ENCODE assay signal across 8 cellular contexts in genomic region chr12:76083761-76084276, GRCh38. TPM values are rescaled to one million over a fixed set of nuclear protein-coding genes. Genes with fewer than 3 reads are reported as not detected.
A peak's percentile ranks its signal among the peaks of the same experiment; 100 is the strongest.
DNase-seq lines count a peak whose midpoint lies in the region; ATAC-seq and TF ChIP-seq lines count a peak whose summit lies in the region.

No MANE protein-coding gene starts in this region.

- intact Hi-C loops in PC-9 (cut with micrococcal nuclease; ENCODE audit: unreplicated experiment), result loop anchor here (1.0 to 10.0 kb wide), 4 partner anchors 73 to 371 kb away; no protein-coding TSS in a partner anchor

- TF ChIP-seq CTCF in BJ (IDR thresholded peaks at IDR 0.05; ENCODE audit: insufficient read depth, low read depth, low read length) (no peak), PC-9 (conservative IDR thresholded peaks at IDR 0.05) (no peak), fibroblast of lung (conservative IDR thresholded peaks at IDR 0.05 in 1 of 2, IDR thresholded peaks at IDR 0.05 in 1 of 2; ENCODE audit: low read depth in 1 of 2, low read length in 2 of 2) (no peak)

- peaks cover 3 to 15% (median 10%) of the 10 kb centered on the region in 3 donors for H3K36me3 Mint-ChIP-seq in naive thymus-derived CD8-positive, alpha-beta T cell
- peaks cover 23 to 31% of the 10 kb centered on the region in 2 donors for H3K36me3 Mint-ChIP-seq in stimulated activated naive B cell treated with anti-CD40 and anti-IgM and Interleukin-4, amounts not matched to agents 10 μg/mL and 1 μg/mL and 100 μg/mL, for 72 hours

- DNase-seq in BJ (ENCODE audit: low read depth) (no peak), PC-9 (peak; percentile 50 to 60), fibroblast of lung (ENCODE audit: low read depth in 2 of 2) (peak; percentile 63 to 74)
- peak; percentile 42 to 72 for DNase-seq in activated T-helper 1 cell treated with anti-CD3 and anti-CD28 coated beads, Interleukin-2, amount 50 U/mL, for 16 hours (ENCODE audit: low read depth in 1 of 2, low spot score in 1 of 2)
- peak; percentile 62 to 88 (median 76) for DNase-seq in naive thymus-derived CD8-positive, alpha-beta T cell
- DNase-seq in stimulated activated naive B cell treated with anti-CD40 and anti-IgM and Interleukin-4, amounts not matched to agents 10 μg/mL and 1 μg/mL and 100 μg/mL, for 72 hours, result peak; percentile 62

- ATAC-seq in GM19372 (IDR thresholded peaks at IDR 0.05; ENCODE audit: low read depth, unreplicated experiment), result peak; percentile 33
- ATAC-seq in HG03565 (IDR thresholded peaks at IDR 0.05; ENCODE audit: unreplicated experiment), result peak; percentile 5
- peak; percentile 44 to 48 for ATAC-seq in naive thymus-derived CD8-positive, alpha-beta T cell
- peak; percentile 52 to 56 for ATAC-seq in stimulated activated naive B cell treated with anti-CD40 and anti-IgM and Interleukin-4, amounts not matched to agents 10 μg/mL and 1 μg/mL and 100 μg/mL, for 72 hours (replicated peaks)

- H3K27ac ChIP-seq in PC-9 (peak overlapping the region; percentile 86), fibroblast of lung (ENCODE audit: insufficient read depth, low read length) (peak overlapping the region; percentile 97)

- H3K9ac ChIP-seq in fibroblast of lung (ENCODE audit: insufficient read depth, low read length), result peak overlapping the region; percentile 99

- CTCF ChIA-PET in BJ (lab: Yijun Ruan, JAX) (interaction anchor here (0.6 kb wide), 1 partner anchor 17 kb away, joined by 4 read pairs; no protein-coding TSS in a partner anchor), PC-9 (lab: Charles Lee) (no interaction called here)

- BruUV-seq in PC-9 (replicated peaks; lab: Mats Ljungman, UMichigan), result no TSS peak

- H4K20me1 ChIP-seq in PC-9 (ENCODE audit: insufficient read depth) (0 out of 2 replicates have a peak, but pooled peaks cover 6% of the 10 kb centered on the region), fibroblast of lung (ENCODE audit: control insufficient read depth, extremely low read depth, insufficient read depth, low read length) (no peaks in the 10 kb centered on the region)

- peaks cover 12% of the 10 kb centered on the region; the same call in 1 of the 2 replicates for H3F3A ChIP-seq in PC-9 (ENCODE audit: insufficient read depth, low read depth)

- H3K36me3 ChIP-seq in BJ (ENCODE audit: control insufficient read depth, insufficient read depth, low read length) (no peaks in the 10 kb centered on the region), PC-9 (ENCODE audit: low read depth) (peaks cover 38% of the 10 kb centered on the region), fibroblast of lung (ENCODE audit: control insufficient read depth, insufficient read depth, low read length) (no peaks in the 10 kb centered on the region)

- H3K4me3 ChIP-seq in BJ (ENCODE audit: low read depth, low read length), result peak overlapping the region; percentile 89
- peak overlapping the region; percentile 98 for H3K4me3 ChIP-seq in PC-9
- peak overlapping the region; percentile 83 to 97 (median 88) for H3K4me3 ChIP-seq in fibroblast of lung (replicated peaks in 1 of 4; ENCODE audit: control extremely low read depth in 1 of 4, insufficient read depth in 1 of 4, low read depth in 3 of 4, low read length in 4 of 4)

- H3K9me2 ChIP-seq in PC-9 (ENCODE audit: insufficient read depth), result no peaks in the 10 kb centered on the region

- peaks cover 28 to 68% (median 63%) of the 10 kb centered on the region in 4 donors for H3K4me1 Mint-ChIP-seq in naive thymus-derived CD8-positive, alpha-beta T cell
- H3K4me1 Mint-ChIP-seq in stimulated activated naive B cell treated with anti-CD40 and anti-IgM and Interleukin-4, amounts not matched to agents 10 μg/mL and 1 μg/mL and 100 μg/mL, for 72 hours, result peaks cover 31 to 52% of the 10 kb centered on the region in 2 donors

- peak overlapping the region; percentile 72 to 100 (median 100) for H3K27ac Mint-ChIP-seq in naive thymus-derived CD8-positive, alpha-beta T cell
- H3K27ac Mint-ChIP-seq in stimulated activated naive B cell treated with anti-CD40 and anti-IgM and Interleukin-4, amounts not matched to agents 10 μg/mL and 1 μg/mL and 100 μg/mL, for 72 hours, result peak overlapping the region; percentile 100

- H3K4me2 ChIP-seq in PC-9 (peak overlapping the region; percentile 98), fibroblast of lung (ENCODE audit: extremely low read depth, insufficient read depth, low read length) (peak overlapping the region; percentile 98)

- H3K4me1 ChIP-seq in PC-9 (replicated peaks; ENCODE audit: insufficient read depth), result peaks cover 25% of the 10 kb centered on the region
- H3K4me1 ChIP-seq in fibroblast of lung (ENCODE audit: control insufficient read depth, extremely low read depth, insufficient read depth, low read length), result peaks cover 8% of the 10 kb centered on the region

- POLR2A ChIA-PET in BJ (lab: Charles Lee) (interaction anchor here (0.6 kb wide), 1 partner anchor 27 kb away, joined by 3 read pairs; no protein-coding TSS in a partner anchor), PC-9 (lab: Charles Lee; ENCODE audit: unreplicated experiment) (no interaction called here)
- POLR2A ChIA-PET in naive thymus-derived CD8-positive, alpha-beta T cell (lab: Charles Lee), result interaction anchor here (0.5 to 2.2 kb wide), 7 partner anchors 52 to 598 kb away, joined by 3 to 11 read pairs (median 5); partner anchors contain the start of genes BBS10, KRR1, OSBPL8 and PHLDA1

- H3K79me2 ChIP-seq in PC-9 (ENCODE audit: low read depth) (peaks cover 56% of the 10 kb centered on the region), fibroblast of lung (ENCODE audit: control insufficient read depth, insufficient read depth, low read length) (peaks cover 55% of the 10 kb centered on the region)

- peaks cover 0 to 3% (median 0%) of the 10 kb centered on the region in 9 donors for H3K9me3 Mint-ChIP-seq in naive thymus-derived CD8-positive, alpha-beta T cell
- peaks cover 0 to 1% of the 10 kb centered on the region in 2 donors for H3K9me3 Mint-ChIP-seq in stimulated activated naive B cell treated with anti-CD40 and anti-IgM and Interleukin-4, amounts not matched to agents 10 μg/mL and 1 μg/mL and 100 μg/mL, for 72 hours

- H3K27me3 Mint-ChIP-seq in naive thymus-derived CD8-positive, alpha-beta T cell, result no peaks in the 10 kb centered on the region
- no peaks in the 10 kb centered on the region for H3K27me3 Mint-ChIP-seq in stimulated activated naive B cell treated with anti-CD40 and anti-IgM and Interleukin-4, amounts not matched to agents 10 μg/mL and 1 μg/mL and 100 μg/mL, for 72 hours

- peak overlapping the region; percentile 82 to 99 (median 98) for H3K4me3 Mint-ChIP-seq in naive thymus-derived CD8-positive, alpha-beta T cell
- peak overlapping the region; percentile 95 to 100 for H3K4me3 Mint-ChIP-seq in stimulated activated naive B cell treated with anti-CD40 and anti-IgM and Interleukin-4, amounts not matched to agents 10 μg/mL and 1 μg/mL and 100 μg/mL, for 72 hours

- H2AFZ ChIP-seq in PC-9, result peak overlapping the region; percentile 88
- H2AFZ ChIP-seq in fibroblast of lung (ENCODE audit: low read length), result no peak overlapping the region

- no peaks in the 10 kb centered on the region for H3K27me3 ChIP-seq in BJ (ENCODE audit: control insufficient read depth, insufficient read depth, low read length)
- H3K27me3 ChIP-seq in PC-9 (ENCODE audit: insufficient read depth, low read depth), result no peaks in the 10 kb centered on the region
- no peaks in the 10 kb centered on the region for H3K27me3 ChIP-seq in fibroblast of lung (ENCODE audit: control insufficient read depth, insufficient read depth, low read length)

- peaks cover 6% of the 10 kb centered on the region; the same call in 1 of the 2 replicates for H3K9me3 ChIP-seq in PC-9 (ENCODE audit: insufficient read depth, low read depth)
- H3K9me3 ChIP-seq in fibroblast of lung (ENCODE audit: control insufficient read depth, insufficient read depth, low read depth, low read length), result no peaks in the 10 kb centered on the region

RNA-seq across cellular contexts. Expression of gene NAP1L1, which starts 0.7 kb away (rescaled TPM):
- 111 and 245 TPM in 2 replicates for polyA plus RNA-seq in BJ (2011; rRNA removed)
- 39.7 and 57.9 TPM in 2 replicates for polyA minus RNA-seq in BJ (2011; rRNA and poly(A)+ RNA removed)
- 466 and 587 TPM in 2 replicates for total RNA-seq in PC-9 (2021)
- total RNA-seq in fibroblast of lung, result 275 and 299 TPM in 2 replicates
- polyA plus RNA-seq in fibroblast of lung, result 574 and 695 TPM in 2 replicates
- polyA plus RNA-seq in fibroblast of lung (2012), result 533 and 666 TPM in 2 replicates
- polyA minus RNA-seq in fibroblast of lung (ENCODE audit: low replicate concordance), result 9.2 and 16.5 TPM in 2 replicates
- total RNA-seq in naive thymus-derived CD8-positive, alpha-beta T cell, result 100 to 1,000 TPM; 772 to 820 TPM
- 100 to 1,000 TPM; 199 to 224 (median 210) TPM for polyA plus RNA-seq in naive thymus-derived CD8-positive, alpha-beta T cell

RNA-seq across cellular contexts. Expression of gene PHLDA1, which starts 52.2 kb away (rescaled TPM):
- polyA plus RNA-seq in BJ (2011; rRNA removed), result 8.1 and 12.1 TPM in 2 replicates
- polyA minus RNA-seq in BJ (2011; rRNA and poly(A)+ RNA removed), result 13.5 and 13.7 TPM in 2 replicates
- total RNA-seq in PC-9 (2021), result 29.1 and 38.3 TPM in 2 replicates
- 127 and 252 TPM in 2 replicates for total RNA-seq in fibroblast of lung
- 48.1 and 125 TPM in 2 replicates for polyA plus RNA-seq in fibroblast of lung
- 50.4 and 127 TPM in 2 replicates for polyA plus RNA-seq in fibroblast of lung (2012)
- polyA minus RNA-seq in fibroblast of lung (ENCODE audit: low replicate concordance), result 22.8 and 76.1 TPM in 2 replicates
- total RNA-seq in naive thymus-derived CD8-positive, alpha-beta T cell, result 1 to 10 TPM; 1.1 to 1.2 TPM
- under 1 TPM; 0.04 to 0.13 (median 0.12) TPM for polyA plus RNA-seq in naive thymus-derived CD8-positive, alpha-beta T cell

Comparison
In these comparisons a context has a peak if more than half of its experiments do, and no peak if none do; other contexts are left out.
1. RNA of gene PHLDA1, which starts 52.2 kb away (total RNA-seq): 127 to 252 TPM in fibroblast of lung and 29.1 to 38.3 TPM in PC-9; 1.1 to 1.2 TPM in naive thymus-derived CD8-positive, alpha-beta T cell; every median in the first group is over 10 times any median in the second.
2. Peak in every context shown above with its lines, with median percentiles within 50 percentile points of each other: H3K4me3 ChIP-seq and ATAC-seq.